ENCODE assay signal across 23 cellular contexts in genomic region chr12:116750298-116750697, GRCh38. TPM values are rescaled to one million over a fixed set of nuclear protein-coding genes. Genes with fewer than 3 reads are reported as not detected.
A peak's percentile ranks its signal among the peaks of the same experiment; 100 is the strongest.
DNase-seq lines count a peak whose midpoint lies in the region; ATAC-seq, FAIRE-seq and TF ChIP-seq lines count a peak whose summit lies in the region.
"Had no signal": no experiment of that assay in that cellular context is flagged by ENCODE, and none has a peak within 500 bp of the region (broad histone marks: within the 10 kb centered on the region; RNA-seq: fewer than 3 reads in every experiment).

No MANE protein-coding gene starts in this region.

- H2AFZ ChIP-seq in K562 (ENCODE audit: low read depth, low read length) (no peak overlapping the region), mesenchymal stem cell (ENCODE audit: low read depth, low read length) (no peak overlapping the region)

- peaks cover 19% of the 10 kb centered on the region for H3K36me3 Mint-ChIP-seq in neural crest cell (ENCODE audit: low read depth)
- H3K36me3 Mint-ChIP-seq: CD14-positive monocyte had no signal

- no peak overlapping the region for H2AK5ac ChIP-seq in mesenchymal stem cell (ENCODE audit: low read length, severe bottlenecking)

- ATAC-seq in K562 = no peak
- no peak for ATAC-seq in HG02588 (IDR thresholded peaks at IDR 0.05; ENCODE audit: unreplicated experiment)

- H3K27me3 Mint-ChIP-seq in neural crest cell (ENCODE audit: low read depth) = no peaks in the 10 kb centered on the region
- H3K27me3 Mint-ChIP-seq: CD4-positive, alpha-beta memory T cell; CD4-positive, CD25-positive, alpha-beta regulatory T cell; CD8-positive, alpha-beta memory T cell had no signal

- no TSS peak for BruUV-seq in K562 (replicated peaks; lab: Mats Ljungman, UMichigan)

- H3K4me2 ChIP-seq in K562 (ENCODE audit: insufficient read depth, low read length) (no peak overlapping the region), mesenchymal stem cell (ENCODE audit: low read length, poor library complexity, severe bottlenecking) (no peak overlapping the region)
- H3K4me2 ChIP-seq: BLaER1 had no signal

- no peak for TF ChIP-seq RAD21 in K562 (CRISPR knock-in tag; conservative IDR thresholded peaks at IDR 0.05 in 1 of 2, IDR thresholded peaks at IDR 0.05 in 1 of 2)

- peaks cover 16 to 17% of the 10 kb centered on the region in 2 experiments for H3K27me3 ChIP-seq in K562 (ENCODE audit: control insufficient read depth in 2 of 2, insufficient read depth in 2 of 2, low read length in 2 of 2)
- H3K27me3 ChIP-seq in mesenchymal stem cell (ENCODE audit: control insufficient read depth in 1 of 2, insufficient read depth in 1 of 2, low read length in 2 of 2) = no peaks in the 10 kb centered on the region
- H3K27me3 ChIP-seq: BE2C, BLaER1 had no signal

- in situ Hi-C loops in K562 (cut with MboI) = no loop called here

- no peak for TF ChIP-seq CTCF in HEK293 (tag by site-specific recombination; IDR thresholded peaks at IDR 0.05)
- no peak for TF ChIP-seq CTCF in K562 (IDR thresholded peaks at IDR 0.05 in 2 of 3, conservative IDR thresholded peaks at IDR 0.05 in 1 of 3; ENCODE audit: insufficient read depth in 2 of 3, low read depth in 1 of 3, low read length in 3 of 3)
- no peak for TF ChIP-seq CTCF in neural crest cell (conservative IDR thresholded peaks at IDR 0.05)

- no peaks in the 10 kb centered on the region for H3K79me2 ChIP-seq in K562 (ENCODE audit: control insufficient read depth, insufficient read depth, low read length)

- no peaks in the 10 kb centered on the region for H3K4me1 ChIP-seq in HEK293 (ENCODE audit: control insufficient read depth, insufficient read depth, low read length)
- H3K4me1 ChIP-seq in K562 (replicated peaks in 1 of 2; ENCODE audit: control insufficient read depth in 2 of 2, insufficient read depth in 2 of 2, low read length in 2 of 2) = peaks cover 0 to 6% of the 10 kb centered on the region in 2 experiments; a peak in 2 of 5 replicates
- no peaks in the 10 kb centered on the region for H3K4me1 ChIP-seq in mesenchymal stem cell (ENCODE audit: control insufficient read depth, insufficient read depth, low read depth, low read length)
- H3K4me1 ChIP-seq: BE2C, BLaER1, Caco-2 had no signal

- H4K91ac ChIP-seq in mesenchymal stem cell (ENCODE audit: low read length) = no peak overlapping the region

- no peak overlapping the region for H3K4ac ChIP-seq in mesenchymal stem cell (ENCODE audit: low read depth in 1 of 2, low read length in 2 of 2)

- H3K14ac ChIP-seq in mesenchymal stem cell (ENCODE audit: low read length in 2 of 2) = no peak overlapping the region

- no peak for DNase-seq in K562 (ENCODE audit: extremely low read depth in 1 of 4, low spot score in 3 of 4)
- DNase-seq in neural crest cell (ENCODE audit: low read depth, low spot score) = no peak
- no peak for DNase-seq in mesenchymal stem cell
- DNase-seq in COLO668 (lab: John Stamatoyannopoulos, UW; ENCODE audit: unreplicated experiment) = no peak
- DNase-seq: 8988T; ACHN; BE2C; C1 segment of cervical spinal cord; Caco-2; Calu3; CD4-positive, alpha-beta memory T cell; CD4-positive, CD25-positive, alpha-beta regulatory T cell; CD8-positive, alpha-beta memory T cell; DMS79 treated with DMSO at 0.1 percent for 48 hours; GF-D8 had no signal

- TF ChIP-seq EP300 in K562 (IDR thresholded peaks at IDR 0.05; ENCODE audit: low read length) = no peak

- peaks cover 2% of the 10 kb centered on the region for H3K9me3 Mint-ChIP-seq in neural crest cell
- H3K9me3 Mint-ChIP-seq: CD8-positive, alpha-beta memory T cell had no signal

- no peaks in the 10 kb centered on the region for H3K79me1 ChIP-seq in mesenchymal stem cell (replicated peaks; ENCODE audit: low read length, poor library complexity, severe bottlenecking)

- H3K27ac ChIP-seq in HEK293 (ENCODE audit: extremely low read depth, low read depth, low read length) = no peak overlapping the region
- H3K27ac ChIP-seq in K562 (ENCODE audit: extremely low read depth, low read depth, low read length) = no peak overlapping the region
- H3K27ac ChIP-seq in mesenchymal stem cell (ENCODE audit: low read length, poor library complexity, severe bottlenecking) = no peak overlapping the region
- H3K27ac ChIP-seq: BLaER1 had no signal

- H3K4me1 Mint-ChIP-seq in neural crest cell = no peaks in the 10 kb centered on the region
- H3K4me1 Mint-ChIP-seq: CD14-positive monocyte; CD4-positive, CD25-positive, alpha-beta regulatory T cell; CD8-positive, alpha-beta memory T cell had no signal

- no peak overlapping the region for H3K4me3 Mint-ChIP-seq in neural crest cell
- H3K4me3 Mint-ChIP-seq: CD14-positive monocyte; CD4-positive, alpha-beta memory T cell; CD4-positive, CD25-positive, alpha-beta regulatory T cell; CD8-positive, alpha-beta memory T cell had no signal

- peaks cover 0 to 21% of the 10 kb centered on the region in 2 experiments; a peak in 2 of 3 replicates for H3K36me3 ChIP-seq in HEK293 (ENCODE audit: control insufficient read depth in 2 of 2, insufficient read depth in 1 of 2, low read length in 2 of 2)
- no peaks in the 10 kb centered on the region for H3K36me3 ChIP-seq in K562 (ENCODE audit: control insufficient read depth, insufficient read depth, low read length)
- peaks cover 0 to 3% of the 10 kb centered on the region in 2 experiments for H3K36me3 ChIP-seq in mesenchymal stem cell (ENCODE audit: control insufficient read depth in 1 of 2, insufficient read depth in 2 of 2, low read depth in 1 of 2, low read length in 2 of 2)

- H3K9ac ChIP-seq in K562 (ENCODE audit: insufficient read depth in 1 of 2, low read depth in 2 of 2, low read length in 2 of 2) (no peak overlapping the region), mesenchymal stem cell (ENCODE audit: low read length) (no peak overlapping the region)
- H3K9ac ChIP-seq: BLaER1 had no signal

- FAIRE-seq in K562 (lab: Jason Lieb, UNC) = no peak
- FAIRE-seq: D721Med, G401.6, GM12891, GM19239 had no signal

- no peaks in the 10 kb centered on the region for H4K20me1 ChIP-seq in K562 (replicated peaks; ENCODE audit: control insufficient read depth, insufficient read depth, low read length)
- H4K20me1 ChIP-seq: BLaER1 had no signal

- H2BK12ac ChIP-seq in mesenchymal stem cell (ENCODE audit: low read length in 2 of 2) = no peak overlapping the region

- no peak overlapping the region for H3K18ac ChIP-seq in mesenchymal stem cell (ENCODE audit: low read depth in 1 of 2, low read length in 2 of 2)

- POLR2A ChIA-PET in HEK293 (lab: Yijun Ruan, JAX) = no interaction called here
- POLR2A ChIA-PET in K562 (lab: Yijun Ruan, JAX) = interaction anchor here (1.7 kb wide), 1 partner anchor 9 kb away, joined by 4 read pairs; no protein-coding TSS in a partner anchor

- no peak overlapping the region for H3K4me3 ChIP-seq in HEK293 (ENCODE audit: low read depth, low read length)
- no peak overlapping the region for H3K4me3 ChIP-seq in K562
- no peak overlapping the region for H3K4me3 ChIP-seq in mesenchymal stem cell (ENCODE audit: insufficient read depth in 1 of 2, low read depth in 1 of 2, low read length in 2 of 2)
- H3K4me3 ChIP-seq: BLaER1 had no signal

- CTCF ChIA-PET in HEK293 (lab: Yijun Ruan, JAX) (no interaction called here), K562 (lab: Yijun Ruan, JAX; ENCODE audit: low intra/inter-chr PET ratio) (no interaction called here)

- no peaks in the 10 kb centered on the region for H3K9me1 ChIP-seq in K562 (ENCODE audit: control insufficient read depth, insufficient read depth, low read length)

- no peak overlapping the region for H2BK5ac ChIP-seq in mesenchymal stem cell (ENCODE audit: low read depth, low read length, poor library complexity, severe bottlenecking)

- H2BK15ac ChIP-seq in mesenchymal stem cell (ENCODE audit: low read depth, poor library complexity, severe bottlenecking) = no peak overlapping the region

- H3K9me3 ChIP-seq in HEK293 (ENCODE audit: control insufficient read depth, insufficient read depth, low read depth, low read length) (no peaks in the 10 kb centered on the region), K562 (replicated peaks; ENCODE audit: control insufficient read depth, insufficient read depth, low read depth, low read length) (no peaks in the 10 kb centered on the region), mesenchymal stem cell (ENCODE audit: control insufficient read depth, low read length) (no peaks in the 10 kb centered on the region)
- H3K9me3 ChIP-seq: BE2C, BLaER1, Caco-2 had no signal

- 10% methylated on average over 4 of the region's 4 CpGs for WGBS in K562 (ENCODE audit: insufficient coverage, low coverage, missing lambda C conversion rate)
- 95% methylated on average over 4 of the region's 4 CpGs for WGBS in mesenchymal stem cell

- H2BK120ac ChIP-seq in mesenchymal stem cell (ENCODE audit: low read depth, low read length) = no peak overlapping the region

- no peak overlapping the region for H4K8ac ChIP-seq in mesenchymal stem cell (ENCODE audit: low read length)

- intact Hi-C loops in K562 (cut with micrococcal nuclease) = no loop called here

- TF ChIP-seq POLR2A in K562 (conservative IDR thresholded peaks at IDR 0.05) = no peak

- no peak overlapping the region for H3K23ac ChIP-seq in mesenchymal stem cell (ENCODE audit: low read length in 2 of 2)

- H3K27ac Mint-ChIP-seq in neural crest cell (ENCODE audit: unreplicated experiment) = peak overlapping the region; percentile 83
- H3K27ac Mint-ChIP-seq: CD14-positive monocyte; CD4-positive, alpha-beta memory T cell; CD4-positive, CD25-positive, alpha-beta regulatory T cell; CD8-positive, alpha-beta memory T cell had no signal

RNA-seq across cellular contexts. Expression of gene RNFT2, which starts 12.2 kb away (rescaled TPM):
- total RNA-seq in K562 (2011; cell fraction: chromatin; rRNA removed; ENCODE audit: low replicate concordance) = 16.0 and 21.8 TPM in 2 replicates
- 12.7 and 13.2 TPM in 2 replicates for total RNA-seq in K562 (2011; cell fraction: nucleolus; rRNA removed)
- 18.5 and 28.9 TPM in 2 replicates for total RNA-seq in K562 (2011; cell fraction: nucleoplasm; rRNA removed)
- total RNA-seq in K562 (2014; rRNA removed) (7.9 and 9.8 TPM in 2 replicates), K562 (2014; rRNA removed; fragmentation: Illumina TruSeq; extraction: Trizol) (9.5 and 10.5 TPM in 2 replicates), K562 (2015; rRNA removed; fragmentation: Illumina TruSeq; extraction: Trizol) (11.3 and 12.0 TPM in 2 replicates), K562 (2021) (23.5 and 26.3 TPM in 2 replicates), neural crest cell (79.9 and 82.1 TPM in 2 replicates)
- polyA plus RNA-seq in K562 (2011; rRNA removed) (8.5 and 14.1 TPM in 2 replicates), K562 (2014; fragmentation: Illumina TruSeq; extraction: Trizol) (3.5 and 3.6 TPM in 2 replicates), K562 (2014; fragmentation: Nextera tagmentation; extraction: Ambion mirVana) (10 to 100 TPM in 1 of 2 experiments, 1 to 10 TPM in 1; 7.1 to 17.3 TPM), K562 (2014; rRNA removed) (10.0 and 11.9 TPM in 2 replicates)
- 10.0 and 12.1 TPM in 2 replicates for polyA plus RNA-seq in K562 (2011; cell fraction: cytosol; rRNA removed)
- polyA plus RNA-seq in K562 (2011; cell fraction: nucleus; rRNA removed) = 7.1 and 7.3 TPM in 2 replicates
- polyA plus RNA-seq in K562 (2012) = 8.7 and 9.8 TPM in 2 replicates
- polyA minus RNA-seq in K562 (2011; rRNA and poly(A)+ RNA removed) = 21.2 TPM in 2 replicates
- polyA minus RNA-seq in K562 (2011; cell fraction: cytosol; rRNA and poly(A)+ RNA removed) = 14.4 and 15.7 TPM in 2 replicates
- 1.8 and 3.7 TPM in 2 replicates for polyA minus RNA-seq in K562 (2011; cell fraction: nucleus; rRNA and poly(A)+ RNA removed)
- 1.2 TPM for polyA plus RNA-seq in mesenchymal stem cell (2013, experiment 1 of 2)
- polyA plus RNA-seq in mesenchymal stem cell (2013, experiment 2 of 2) = 1.1 TPM
- polyA plus RNA-seq: CD14-positive monocyte had no signal

RNA-seq across cellular contexts. Expression of gene SPRING1, which starts 12.4 kb away (rescaled TPM):
- 6.1 and 6.6 TPM in 2 replicates for total RNA-seq in K562 (2011; cell fraction: chromatin; rRNA removed; ENCODE audit: low replicate concordance)
- 5.5 and 5.7 TPM in 2 replicates for total RNA-seq in K562 (2011; cell fraction: nucleolus; rRNA removed)
- total RNA-seq in K562 (2011; cell fraction: nucleoplasm; rRNA removed) = 6.2 and 9.8 TPM in 2 replicates
- total RNA-seq in K562 (2014; rRNA removed) (11.9 and 15.2 TPM in 2 replicates), K562 (2014; rRNA removed; fragmentation: Illumina TruSeq; extraction: Trizol) (7.0 and 7.9 TPM in 2 replicates), K562 (2015; rRNA removed; fragmentation: Illumina TruSeq; extraction: Trizol) (8.8 and 8.9 TPM in 2 replicates), K562 (2021) (19.1 and 20.0 TPM in 2 replicates), neural crest cell (47.8 and 50.8 TPM in 2 replicates)
- polyA plus RNA-seq in K562 (2011; rRNA removed) (8.0 TPM in 2 replicates), K562 (2014; fragmentation: Illumina TruSeq; extraction: Trizol) (8.0 and 11.1 TPM in 2 replicates), K562 (2014; fragmentation: Nextera tagmentation; extraction: Ambion mirVana) (1 to 10 TPM; 1.1 to 1.9 TPM), K562 (2014; rRNA removed) (6.3 and 9.1 TPM in 2 replicates)
- 8.2 and 11.5 TPM in 2 replicates for polyA plus RNA-seq in K562 (2011; cell fraction: cytosol; rRNA removed)
- polyA plus RNA-seq in K562 (2011; cell fraction: nucleus; rRNA removed) = 4.8 and 6.7 TPM in 2 replicates
- polyA plus RNA-seq in K562 (2012) = 9.2 and 17.4 TPM in 2 replicates
- polyA minus RNA-seq in K562 (2011; rRNA and poly(A)+ RNA removed) = 11.1 and 11.8 TPM in 2 replicates
- 6.8 and 7.4 TPM in 2 replicates for polyA minus RNA-seq in K562 (2011; cell fraction: cytosol; rRNA and poly(A)+ RNA removed)
- polyA minus RNA-seq in K562 (2011; cell fraction: nucleus; rRNA and poly(A)+ RNA removed) = 3.2 and 3.8 TPM in 2 replicates
- polyA plus RNA-seq in mesenchymal stem cell (2013, experiment 1 of 2) = 24.9 TPM
- 25.8 TPM for polyA plus RNA-seq in mesenchymal stem cell (2013, experiment 2 of 2)
